Comparison of ENCODE assay signal across 8 cellular contexts in genomic region chr19:10095948-10096614, GRCh38. TPM values are rescaled to one million over a fixed set of nuclear protein-coding genes. Genes with fewer than 3 reads are reported as not detected.
DNase-seq lines count a peak whose midpoint lies in the region; ATAC-seq and TF ChIP-seq lines count a peak whose summit lies in the region.

No MANE protein-coding gene starts in this region.

- peak overlapping the region; percentile 86 for H3K27ac Mint-ChIP-seq in dendritic cell treated with granulocyte-macrophage colony-stimulating factor and Interleukin-4, amounts not matched to agents 40 ng/mL and 50 ng/mL, for 4 days

- no peak for TF ChIP-seq CTCF in right lobe of liver (IDR thresholded peaks at IDR 0.05)

- peak overlapping the region; percentile 75 for H3K4me3 Mint-ChIP-seq in dendritic cell treated with granulocyte-macrophage colony-stimulating factor and Interleukin-4, amounts not matched to agents 40 ng/mL and 50 ng/mL, for 4 days

- WGBS in right lobe of liver (ENCODE audit: insufficient coverage, low coverage, low lambda C conversion rate, missing lambda C conversion rate) = under 1% methylated on average over 22 of the region's 97 CpGs

- H3K4me3 ChIP-seq in right lobe of liver = peak overlapping the region; percentile 45 to 50 (median 49)

- H3K9me3 Mint-ChIP-seq in dendritic cell treated with granulocyte-macrophage colony-stimulating factor and Interleukin-4, amounts not matched to agents 40 ng/mL and 50 ng/mL, for 4 days = no peaks in the 10 kb centered on the region

- H3K36me3 Mint-ChIP-seq in dendritic cell treated with granulocyte-macrophage colony-stimulating factor and Interleukin-4, amounts not matched to agents 40 ng/mL and 50 ng/mL, for 4 days (ENCODE audit: low read depth) = peaks cover 31% of the 10 kb centered on the region

- DNase-seq in AG20443 (ENCODE audit: low spot score) = peak; percentile 100
- DNase-seq in NCI-H460 (ENCODE audit: extremely low read depth, low read depth) = peak; percentile 84
- DNase-seq in activated CD4-positive, alpha-beta T cell treated with anti-CD3 and anti-CD28 coated beads for 48 hours = peak; percentile 91
- peak; percentile 94 for DNase-seq in right lobe of liver
- DNase-seq in stimulated activated CD4-positive, alpha-beta T cell treated with anti-CD3 and anti-CD28 coated beads, Interleukin-4, amount 100 ng/mL, for 24 hours = peak; percentile 86

- ATAC-seq in HG03378 (IDR thresholded peaks at IDR 0.05; ENCODE audit: unreplicated experiment) (peak; percentile 44), right lobe of liver (peak; percentile 73 to 89 (median 83))

- peaks cover 41% of the 10 kb centered on the region for H3K4me1 Mint-ChIP-seq in dendritic cell treated with granulocyte-macrophage colony-stimulating factor and Interleukin-4, amounts not matched to agents 40 ng/mL and 50 ng/mL, for 4 days (ENCODE audit: low read depth)

- peaks cover 5 to 18% (median 6%) of the 10 kb centered on the region in 4 donors for H3K36me3 ChIP-seq in right lobe of liver

- peak; percentile 80 for TF ChIP-seq POLR2A in GM19099 (IDR thresholded peaks at IDR 0.05; ENCODE audit: extremely low read depth, insufficient read length, low read depth)
- peak; percentile 90 for TF ChIP-seq POLR2A in right lobe of liver (IDR thresholded peaks at IDR 0.05)

- intact Hi-C loops in dendritic cell treated with granulocyte-macrophage colony-stimulating factor and Interleukin-4, amounts not matched to agents 40 ng/mL and 50 ng/mL, for 4 days (cut with micrococcal nuclease) = no loop called here
- intact Hi-C loops in right lobe of liver (cut with DNase I) = no loop called here

- H3K9me3 ChIP-seq in right lobe of liver = no peaks in the 10 kb centered on the region

- H3K27me3 Mint-ChIP-seq in dendritic cell treated with granulocyte-macrophage colony-stimulating factor and Interleukin-4, amounts not matched to agents 40 ng/mL and 50 ng/mL, for 4 days = peaks cover 2% of the 10 kb centered on the region

- H3K27ac ChIP-seq in right lobe of liver = peak overlapping the region; percentile 48 to 74 (median 63)

- H3K27me3 ChIP-seq in right lobe of liver = no peaks in the 10 kb centered on the region

- H3K4me1 ChIP-seq in right lobe of liver = peaks cover 0 to 37% (median 17%) of the 10 kb centered on the region in 4 donors

RNA-seq across cellular contexts. Expression of gene ANGPTL6, which starts 6.4 kb away (rescaled TPM):
- total RNA-seq in NCI-H460 (2014; rRNA removed; shearing (Covaris generic)) = not detected in 2 replicates
- 0.32 TPM in 1 of 2 replicates, not detected in the other for polyA plus RNA-seq in NCI-H460 (2014; cell fraction: nucleus; rRNA removed)
- total RNA-seq in right lobe of liver = 10 to 100 TPM; 12.6 to 18.6 (median 15.0) TPM

RNA-seq across cellular contexts. Expression of gene SHFL, which starts 10.0 kb away (rescaled TPM):
- 9.1 and 9.4 TPM in 2 replicates for total RNA-seq in NCI-H460 (2014; rRNA removed; shearing (Covaris generic))
- 18.9 and 27.6 TPM in 2 replicates for polyA plus RNA-seq in NCI-H460 (2014; cell fraction: nucleus; rRNA removed)
- 100 to 1,000 TPM in 1 of 6 experiments, 10 to 100 TPM in 5; 68.5 to 119 (median 88.9) TPM for total RNA-seq in right lobe of liver

RNA-seq across cellular contexts. Expression of gene PPAN, which starts 10.1 kb away (rescaled TPM):
- total RNA-seq in NCI-H460 (2014; rRNA removed; shearing (Covaris generic)) = 38.5 and 39.7 TPM in 2 replicates
- polyA plus RNA-seq in NCI-H460 (2014; cell fraction: nucleus; rRNA removed) = 67.7 and 78.2 TPM in 2 replicates
- 10 to 100 TPM; 11.2 to 19.9 (median 18.4) TPM for total RNA-seq in right lobe of liver

RNA-seq across cellular contexts. Expression of gene P2RY11, which starts 15.4 kb away (rescaled TPM):
- 3.6 and 6.0 TPM in 2 replicates for total RNA-seq in NCI-H460 (2014; rRNA removed; shearing (Covaris generic))
- 8.3 and 12.5 TPM in 2 replicates for polyA plus RNA-seq in NCI-H460 (2014; cell fraction: nucleus; rRNA removed)
- 1 to 10 TPM; 2.9 to 6.8 (median 5.0) TPM for total RNA-seq in right lobe of liver

RNA-seq across cellular contexts. Expression of gene EIF3G, which starts 23.6 kb away (rescaled TPM):
- total RNA-seq in NCI-H460 (2014; rRNA removed; shearing (Covaris generic)) = 227 and 253 TPM in 2 replicates
- polyA plus RNA-seq in NCI-H460 (2014; cell fraction: nucleus; rRNA removed) = 507 and 613 TPM in 2 replicates
- 100 to 1,000 TPM in 2 of 6 experiments, 10 to 100 TPM in 4; 68.5 to 142 (median 81.4) TPM for total RNA-seq in right lobe of liver

Comparison
In these comparisons a context has a peak if more than half of its experiments do, and no peak if none do; other contexts are left out.
1. Peak in every context shown above with its lines: DNase-seq, ATAC-seq, H3K4me3 ChIP-seq and H3K27ac ChIP-seq.
2. RNA of gene ANGPTL6, which starts 6.4 kb away (total RNA-seq): 12.6 to 18.6 TPM in right lobe of liver; not detected in NCI-H460; every median in the first group is over 10 times any median in the second.